In genomic region chr11:128946646-128947045, GRCh38 we compare ENCODE assay signal across 22 cellular contexts. TPM values are rescaled to one million over a fixed set of nuclear protein-coding genes. Genes with fewer than 3 reads are reported as not detected.
A peak's percentile ranks its signal among the peaks of the same experiment; 100 is the strongest.
DNase-seq lines count a peak whose midpoint lies in the region; ATAC-seq, FAIRE-seq and TF ChIP-seq lines count a peak whose summit lies in the region.
"Had no signal": no experiment of that assay in that cellular context is flagged by ENCODE, and none has a peak within 500 bp of the region (broad histone marks: within the 10 kb centered on the region; RNA-seq: fewer than 3 reads in every experiment).

No MANE protein-coding gene starts in this region.

- no peaks in the 10 kb centered on the region for H3K9me2 ChIP-seq in MM.1S (replicated peaks; ENCODE audit: insufficient read depth, low read length)

- peak; percentile 91 for FAIRE-seq in kidney (lab: Jason Lieb, UNC)
- FAIRE-seq: GM12892, GM18507 had no signal

- no peak for ATAC-seq in HG03159 (IDR thresholded peaks at IDR 0.05; ENCODE audit: unreplicated experiment)
- ATAC-seq: CD8-positive, alpha-beta T cell had no signal

- DNase-seq in ACHN: peak; percentile 19
- no peak for DNase-seq in kidney
- DNase-seq in left kidney (ENCODE audit: low read depth, low spot score): peak; percentile 42
- no peak for DNase-seq in stimulated activated CD4-positive, alpha-beta T cell treated with anti-CD3 and anti-CD28 coated beads, Interleukin-2, amount 100 ng/mL, for 48 hours
- no peak for DNase-seq in NCI-H226
- no peak for DNase-seq in MM.1S
- DNase-seq: 8988T; CD8-positive, alpha-beta T cell; DMS 273 treated with DMSO at 0.1 percent for 48 hours; DMS79; GDM1 had no signal

- no peaks in the 10 kb centered on the region for H3K36me3 ChIP-seq in kidney (ENCODE audit: control insufficient read depth in 1 of 2, insufficient read depth in 2 of 2, low read length in 2 of 2)
- no peaks in the 10 kb centered on the region for H3K36me3 ChIP-seq in MM.1S (replicated peaks; ENCODE audit: insufficient read depth, low read length)
- H3K36me3 ChIP-seq: BLaER1 treated with 17β-estradiol and CSF1 and Interleukin-3, amounts not matched to agents 10 nM and 100 nM; HAP-1 had no signal

- H3K9ac ChIP-seq in kidney (ENCODE audit: low read length in 2 of 2) (no peak overlapping the region), MM.1S (ENCODE audit: low read length) (no peak overlapping the region)
- H3K9ac ChIP-seq: BLaER1 treated with 17β-estradiol and CSF1 and Interleukin-3, amounts not matched to agents 10 nM and 100 nM had no signal

- intact Hi-C loops in kidney (cut with DNase I): no loop called here

- H3K4me1 ChIP-seq in kidney (ENCODE audit: control insufficient read depth in 1 of 2, insufficient read depth in 1 of 2, low read depth in 1 of 2, low read length in 2 of 2) (peaks cover 3 to 5% of the 10 kb centered on the region in 2 donors), MM.1S (ENCODE audit: low read length) (no peaks in the 10 kb centered on the region)
- H3K4me1 ChIP-seq: HAP-1 had no signal

- no peaks in the 10 kb centered on the region for H3K27me3 ChIP-seq in MM.1S (replicated peaks; ENCODE audit: insufficient read depth, low read length)

- no peak overlapping the region for H3K4me2 ChIP-seq in MM.1S (ENCODE audit: low read depth, low read length)
- H3K4me2 ChIP-seq: BLaER1 treated with 17β-estradiol and CSF1 and Interleukin-3, amounts not matched to agents 10 nM and 100 nM had no signal

- H3K27ac ChIP-seq in VCaP (peak overlapping the region; percentile 0; the same call in 1 of the 2 replicates), kidney (ENCODE audit: low read depth in 2 of 2, low read length in 2 of 2) (no peak overlapping the region), MM.1S (ENCODE audit: low read length) (no peak overlapping the region)
- H3K27ac ChIP-seq: BLaER1 treated with 17β-estradiol and CSF1 and Interleukin-3, amounts not matched to agents 10 nM and 100 nM had no signal

- no peak for TF ChIP-seq CTCF in VCaP (conservative IDR thresholded peaks at IDR 0.05)
- TF ChIP-seq CTCF in kidney (IDR thresholded peaks at IDR 0.05; ENCODE audit: borderline replicate concordance, extremely low read depth, insufficient read depth): no peak
- no peak for TF ChIP-seq CTCF in MM.1S (IDR thresholded peaks at IDR 0.05; ENCODE audit: low read length)

- H3K4me3 ChIP-seq in kidney (ENCODE audit: low read length in 2 of 2) (peak overlapping the region in 1 of 2 donors; percentile 3), MM.1S (ENCODE audit: low read length) (no peak overlapping the region)
- H3K4me3 ChIP-seq: BLaER1 treated with 17β-estradiol and CSF1 and Interleukin-3, amounts not matched to agents 10 nM and 100 nM; HAP-1 had no signal

- H2AFZ ChIP-seq in MM.1S (ENCODE audit: low read length): no peak overlapping the region

- H3K9me3 ChIP-seq in kidney (ENCODE audit: control insufficient read depth in 1 of 2, low read length in 2 of 2) (no peaks in the 10 kb centered on the region), MM.1S (replicated peaks; ENCODE audit: insufficient read depth, low read length) (no peaks in the 10 kb centered on the region)
- H3K9me3 ChIP-seq: BLaER1 treated with 17β-estradiol and CSF1 and Interleukin-3, amounts not matched to agents 10 nM and 100 nM; HAP-1 had no signal

- no peaks in the 10 kb centered on the region; the same call in 1 of the 2 replicates for H3F3A ChIP-seq in MM.1S (ENCODE audit: insufficient read depth, low read length)

- no peaks in the 10 kb centered on the region for H4K20me1 ChIP-seq in MM.1S (ENCODE audit: insufficient read depth, low read length)

- in situ Hi-C loops in ACHN (cut with HindIII; ENCODE audit: low pct_ligation_motif_present, low pct_unique_long_range_greater_than_20kb, low sequenced_read_pairs): no loop called here

- no peaks in the 10 kb centered on the region for H3K79me2 ChIP-seq in MM.1S (ENCODE audit: low read length)

RNA-seq across cellular contexts. Expression of gene TP53AIP1, which starts 4.0 kb away (rescaled TPM):
- total RNA-seq in kidney: 0.82 TPM
- polyA plus RNA-seq in kidney (ENCODE audit: insufficient read depth, low read depth, low replicate concordance): 5.3 TPM
- total RNA-seq: Daoy, H4 had no signal

RNA-seq across cellular contexts. Expression of gene KCNJ5, which starts 55.5 kb away (rescaled TPM):
- 6.5 TPM for total RNA-seq in kidney
- polyA plus RNA-seq in kidney (ENCODE audit: insufficient read depth, low read depth, low replicate concordance): 5.7 TPM
- total RNA-seq: A673; B cell; CD8-positive, alpha-beta T cell; Daoy; H4; HT-29 had no signal

Comparison
In these comparisons a context has a peak if more than half of its experiments do, and no peak if none do; other contexts are left out.
1. DNase-seq: peak in ACHN (single experiment) and left kidney (single experiment); none in kidney (single experiment), stimulated activated CD4-positive, alpha-beta T cell treated with anti-CD3 and anti-CD28 coated beads, Interleukin-2, amount 100 ng/mL, for 48 hours (0 of 2), NCI-H226 (single experiment) and MM.1S (single experiment).